Comparison of ENCODE assay signal across 21 cellular contexts in genomic region chr15:90405208-90405607, GRCh38. TPM values are rescaled to one million over a fixed set of nuclear protein-coding genes. Genes with fewer than 3 reads are reported as not detected.
DNase-seq lines count a peak whose midpoint lies in the region; ATAC-seq and TF ChIP-seq lines count a peak whose summit lies in the region.
"Had no signal": no experiment of that assay in that cellular context is flagged by ENCODE, and none has a peak within 500 bp of the region (broad histone marks: within the 10 kb centered on the region; RNA-seq: fewer than 3 reads in every experiment).

No MANE protein-coding gene starts in this region.

- no peak overlapping the region for H3K4me2 ChIP-seq in osteoblast (ENCODE audit: insufficient read depth, low read length)
- no peak overlapping the region for H3K4me2 ChIP-seq in neural progenitor cell

- intact Hi-C loops in esophagus muscularis mucosa (cut with DNase I), result no loop called here

- H2AFZ ChIP-seq in osteoblast (ENCODE audit: low read length), result no peak overlapping the region
- H2AFZ ChIP-seq in neural progenitor cell (replicated peaks), result no peak overlapping the region

- no peaks in the 10 kb centered on the region for H3K9me3 ChIP-seq in esophagus muscularis mucosa
- H3K9me3 ChIP-seq in osteoblast (ENCODE audit: low read depth, low read length), result no peaks in the 10 kb centered on the region
- H3K9me3 ChIP-seq in neural progenitor cell (ENCODE audit: low read depth), result no peaks in the 10 kb centered on the region

- peaks cover 86% of the 10 kb centered on the region for H3K79me2 ChIP-seq in osteoblast (ENCODE audit: insufficient read depth, low read length)
- H3K79me2 ChIP-seq in neural progenitor cell (ENCODE audit: low read depth), result peaks cover 65% of the 10 kb centered on the region

- no peak overlapping the region for H3K4me3 Mint-ChIP-seq in neural progenitor cell
- H3K4me3 Mint-ChIP-seq: activated naive CD8-positive, alpha-beta T cell; stimulated activated memory B cell treated with anti-CD40 and anti-IgM and Interleukin-4, amounts not matched to agents 10 μg/mL and 1 μg/mL and 100 μg/mL, for 72 hours had no signal

- no peaks in the 10 kb centered on the region for H3K27me3 Mint-ChIP-seq in neural progenitor cell (ENCODE audit: insufficient read depth, low read depth)
- H3K27me3 Mint-ChIP-seq: activated naive CD8-positive, alpha-beta T cell; stimulated activated memory B cell treated with anti-CD40 and anti-IgM and Interleukin-4, amounts not matched to agents 10 μg/mL and 1 μg/mL and 100 μg/mL, for 72 hours had no signal

- H3K36me3 ChIP-seq in esophagus muscularis mucosa (no peaks in the 10 kb centered on the region), osteoblast (ENCODE audit: insufficient read depth, low read length) (no peaks in the 10 kb centered on the region), urinary bladder (ENCODE audit: insufficient read depth) (no peaks in the 10 kb centered on the region), neural progenitor cell (no peaks in the 10 kb centered on the region)

- H3K27ac ChIP-seq in esophagus muscularis mucosa (replicated peaks in 1 of 4) (peak overlapping the region; percentile 55 to 87 (median 74)), osteoblast (ENCODE audit: low read depth, low read length) (peak overlapping the region; percentile 73), urinary bladder (ENCODE audit: low read depth) (peak overlapping the region; percentile 10), neural progenitor cell (no peak overlapping the region)
- H3K27ac ChIP-seq: 22Rv1 had no signal

- H4K20me1 ChIP-seq in osteoblast (ENCODE audit: insufficient read depth, low read length), result peaks cover 5% of the 10 kb centered on the region
- H4K20me1 ChIP-seq in neural progenitor cell (ENCODE audit: low read depth), result no peaks in the 10 kb centered on the region

- WGBS in esophagus muscularis mucosa, result 16% methylated on average over 2 of the region's 2 CpGs
- 22% methylated on average over 2 of the region's 2 CpGs for WGBS in urinary bladder

- H3K4me1 Mint-ChIP-seq in neural progenitor cell, result peaks cover 31% of the 10 kb centered on the region

- peaks cover 64 to 87% (median 86%) of the 10 kb centered on the region in 4 donors for H3K4me1 ChIP-seq in esophagus muscularis mucosa
- peaks cover 63% of the 10 kb centered on the region for H3K4me1 ChIP-seq in osteoblast (ENCODE audit: insufficient read depth, low read length)
- H3K4me1 ChIP-seq in urinary bladder (ENCODE audit: insufficient read depth), result peaks cover 2% of the 10 kb centered on the region
- H3K4me1 ChIP-seq in neural progenitor cell, result peaks cover 18% of the 10 kb centered on the region

- no peaks in the 10 kb centered on the region for H3K27me3 ChIP-seq in esophagus muscularis mucosa
- no peaks in the 10 kb centered on the region for H3K27me3 ChIP-seq in osteoblast (ENCODE audit: insufficient read depth, low read length)
- H3K27me3 ChIP-seq in neural progenitor cell, result no peaks in the 10 kb centered on the region

- peaks cover 4% of the 10 kb centered on the region for H3K9me3 Mint-ChIP-seq in neural progenitor cell

- no peak for TF ChIP-seq EP300 in esophagus muscularis mucosa (IDR thresholded peaks at IDR 0.05)

- no peak for ATAC-seq in HG02763 (IDR thresholded peaks at IDR 0.05; ENCODE audit: unreplicated experiment)
- ATAC-seq: right cardiac atrium; stimulated activated memory B cell treated with anti-CD40 and anti-IgM and Interleukin-4, amounts not matched to agents 10 μg/mL and 1 μg/mL and 100 μg/mL, for 72 hours had no signal

- DNase-seq in NCI-H524 (lab: John Stamatoyannopoulos, UW) (peak; percentile 2 to 39), NCI-H524 treated with DMSO at 0.1 percent for 48 hours (lab: John Stamatoyannopoulos, UW) (no peak), esophagus muscularis mucosa (ENCODE audit: extremely low spot score) (no peak), osteoblast (ENCODE audit: insufficient read length, low spot score, missing footprints) (no peak), HCEC 1CT (no peak), neural progenitor cell (ENCODE audit: low spot score) (no peak)
- DNase-seq: activated CD4-positive, alpha-beta T cell treated with anti-CD3 and anti-CD28 coated beads for 48 hours; activated T-cell treated with anti-CD3 and anti-CD28 coated beads for 4 hours; central memory CD4-positive, alpha-beta T cell; DND-41; glutamatergic neuron; MV-4-11; NK-92 treated with Interleukin-12 subunit alpha and Interleukin-12 subunit beta, amount 100 ng/mL, for 24 hours; right cardiac atrium; SHP77; T-helper 9 cell had no signal

- no peak overlapping the region for H3K9ac ChIP-seq in neural progenitor cell

- no peak for TF ChIP-seq POLR2A in esophagus muscularis mucosa (IDR thresholded peaks at IDR 0.05; ENCODE audit: low read depth)

- TF ChIP-seq CTCF in esophagus muscularis mucosa (IDR thresholded peaks at IDR 0.05), result no peak
- TF ChIP-seq CTCF in osteoblast (IDR thresholded peaks at IDR 0.05; ENCODE audit: extremely low read depth, low read depth, low read length), result no peak
- no peak for TF ChIP-seq CTCF in neural progenitor cell (IDR thresholded peaks at IDR 0.05)

- H3K27ac Mint-ChIP-seq in neural progenitor cell, result no peak overlapping the region
- H3K27ac Mint-ChIP-seq: activated naive CD8-positive, alpha-beta T cell; stimulated activated memory B cell treated with anti-CD40 and anti-IgM and Interleukin-4, amounts not matched to agents 10 μg/mL and 1 μg/mL and 100 μg/mL, for 72 hours had no signal

- H3K36me3 Mint-ChIP-seq in neural progenitor cell, result peaks cover 6% of the 10 kb centered on the region

- H3K4me3 ChIP-seq in esophagus muscularis mucosa, result no peak overlapping the region
- no peak overlapping the region for H3K4me3 ChIP-seq in osteoblast (ENCODE audit: insufficient read depth, low read length)
- no peak overlapping the region for H3K4me3 ChIP-seq in urinary bladder (ENCODE audit: low read depth, low read length)
- H3K4me3 ChIP-seq in neural progenitor cell, result no peak overlapping the region

- H3F3A ChIP-seq in neural progenitor cell (ENCODE audit: low read depth), result no peaks in the 10 kb centered on the region

RNA-seq across cellular contexts. Expression of gene IQGAP1, which starts 17.2 kb away (rescaled TPM):
- total RNA-seq in esophagus muscularis mucosa (100 to 1,000 TPM; 212 to 293 (median 251) TPM), osteoblast (259 and 273 TPM in 2 replicates), urinary bladder (257 TPM), neural progenitor cell (ENCODE audit: low replicate concordance) (35.9 and 44.8 TPM in 2 replicates)
- 147 TPM for polyA plus RNA-seq in urinary bladder

RNA-seq across cellular contexts. Expression of gene ZNF774, which starts 53.1 kb away (rescaled TPM):
- total RNA-seq in esophagus muscularis mucosa (1 to 10 TPM; 1.5 to 2.3 (median 1.7) TPM), osteoblast (1.8 and 2.4 TPM in 2 replicates), urinary bladder (3.3 TPM), neural progenitor cell (ENCODE audit: low replicate concordance) (1.9 and 8.3 TPM in 2 replicates)
- polyA plus RNA-seq in urinary bladder, result 1.1 TPM

Comparison
In these comparisons a context has a peak if more than half of its experiments do, and no peak if none do; other contexts are left out.
1. DNase-seq: peak in NCI-H524 (2 of 2); none in NCI-H524 treated with DMSO at 0.1 percent for 48 hours (single experiment), esophagus muscularis mucosa (single experiment), osteoblast (single experiment), HCEC 1CT (single experiment) and neural progenitor cell (single experiment).